ENCODE assay signal across 10 cellular contexts in genomic region chr9:107020040-107020530, GRCh38.
A peak's percentile ranks its signal among the peaks of the same experiment; 100 is the strongest.
DNase-seq lines count a peak whose midpoint lies in the region; ATAC-seq and TF ChIP-seq lines count a peak whose summit lies in the region.
"Had no signal": no experiment of that assay in that cellular context is flagged by ENCODE, and none has a peak within 500 bp of the region (broad histone marks: within the 10 kb centered on the region; RNA-seq: fewer than 3 reads in every experiment).

No MANE protein-coding gene starts in this region.

- no peaks in the 10 kb centered on the region for H3K4me1 ChIP-seq in mucosa of descending colon (ENCODE audit: low read depth)

- peaks cover 7% of the 10 kb centered on the region for H3K9me3 ChIP-seq in mucosa of descending colon
- H3K9me3 ChIP-seq: ovary had no signal

- ATAC-seq in HG02870 (IDR thresholded peaks at IDR 0.05; ENCODE audit: unreplicated experiment) (peak; percentile 61), mucosa of descending colon (peak; percentile 47)

- TF ChIP-seq CTCF in mucosa of descending colon (IDR thresholded peaks at IDR 0.05): no peak

- intact Hi-C loops in mucosa of descending colon (cut with DNase I, micrococcal nuclease): no loop called here

- DNase-seq in Caki2 (ENCODE audit: low read depth) (peak; percentile 84), brain pericyte (ENCODE audit: low read depth, low spot score) (peak; percentile 79), mucosa of descending colon (no peak), UCSD-AML1 (lab: John Stamatoyannopoulos, UW; ENCODE audit: unreplicated experiment) (no peak), NCI-H1436 treated with DMSO at 0.1 percent for 48 hours (lab: John Stamatoyannopoulos, UW) (no peak), T-helper 1 cell (no peak), germinal center (ENCODE audit: low spot score) (no peak)
- DNase-seq: cortex of kidney had no signal

- in situ Hi-C loops in Caki2 (cut with HindIII; ENCODE audit: low pct_unique_long_range_greater_than_20kb, low sequenced_read_pairs): no loop called here

- no peaks in the 10 kb centered on the region for H3K36me3 ChIP-seq in mucosa of descending colon (ENCODE audit: low read depth)
- H3K36me3 ChIP-seq: ovary had no signal

- H3K4me3 ChIP-seq in mucosa of descending colon: no peak overlapping the region
- H3K4me3 ChIP-seq: ovary had no signal

Comparison
In these comparisons a context has a peak if more than half of its experiments do, and no peak if none do; other contexts are left out.
1. DNase-seq: peak in Caki2 (single experiment) and brain pericyte (single experiment); none in mucosa of descending colon (0 of 3), UCSD-AML1 (single experiment), NCI-H1436 treated with DMSO at 0.1 percent for 48 hours (single experiment), T-helper 1 cell (0 of 5) and germinal center (single experiment).